1 cellular context compared by ENCODE assay signal in genomic region chr22:39266398-39267030, GRCh38.
TF ChIP-seq lines count a peak whose summit lies in the region.

No MANE protein-coding gene starts in this region.

TF ChIP-seq in HepG2, 621 proteins besides CTCF, POLR2A, EP300 and RAD21 (continued from another document):
- no peak for TF ChIP-seq ZBTB40 (IDR thresholded peaks at IDR 0.05)
- 0 out of 2 replicates have a peak, but pooled peaks have one; percentile 26 for TF ChIP-seq ZBTB40 (CRISPR knock-in tag; IDR thresholded peaks at IDR 0.05)
- TF ChIP-seq SOX6 (IDR thresholded peaks at IDR 0.05): no peak
- peak; percentile 26; the same call in 1 of the 2 replicates for TF ChIP-seq SOX6 (CRISPR knock-in tag; IDR thresholded peaks at IDR 0.05)
- no peak for TF ChIP-seq GATAD1 (CRISPR knock-in tag; IDR thresholded peaks at IDR 0.05)
- no peak for TF ChIP-seq DPF2 (CRISPR knock-in tag; IDR thresholded peaks at IDR 0.05; ENCODE audit: borderline replicate concordance, low read depth)
- TF ChIP-seq SALL1 (CRISPR knock-in tag; IDR thresholded peaks at IDR 0.05): peak; percentile 42
- TF ChIP-seq PHF21A (CRISPR knock-in tag; IDR thresholded peaks at IDR 0.05): 0 out of 2 replicates have a peak, but pooled peaks have one; percentile 53
- 0 out of 2 replicates have a peak, but pooled peaks have one; percentile 36 for TF ChIP-seq THAP7 (CRISPR knock-in tag; IDR thresholded peaks at IDR 0.05)
- peak; percentile 18; the same call in 1 of the 2 replicates for TF ChIP-seq FOSL2 (CRISPR knock-in tag; IDR thresholded peaks at IDR 0.05)
- 0 out of 2 replicates have a peak, but pooled peaks have one; percentile 20 for TF ChIP-seq CREM (IDR thresholded peaks at IDR 0.05)
- no peak for TF ChIP-seq CREM (CRISPR knock-in tag; IDR thresholded peaks at IDR 0.05)
- TF ChIP-seq ZFY (CRISPR knock-in tag; IDR thresholded peaks at IDR 0.05): peak; percentile 37; the same call in 1 of the 2 replicates
- peak; percentile 58 for TF ChIP-seq ZNF687 (CRISPR knock-in tag; IDR thresholded peaks at IDR 0.05)
- TF ChIP-seq SAP130 (CRISPR knock-in tag; IDR thresholded peaks at IDR 0.05; ENCODE audit: low read depth): peak; percentile 70
- peak; percentile 83 for TF ChIP-seq ZNF768 (CRISPR knock-in tag; IDR thresholded peaks at IDR 0.05)
- no peak for TF ChIP-seq SRF (IDR thresholded peaks at IDR 0.05; ENCODE audit: low read depth, low read length)
- TF ChIP-seq PITX1 (CRISPR knock-in tag; IDR thresholded peaks at IDR 0.05): peak; percentile 69; the same call in 1 of the 2 replicates
- TF ChIP-seq ZNF121 (CRISPR knock-in tag; IDR thresholded peaks at IDR 0.05): no peak
- TF ChIP-seq ZNF501 (CRISPR knock-in tag; IDR thresholded peaks at IDR 0.05): peak; percentile 70
- peak; percentile 62 for TF ChIP-seq MED1 (CRISPR knock-in tag; IDR thresholded peaks at IDR 0.05)
- 0 out of 2 replicates have a peak, but pooled peaks have one; percentile 11 for TF ChIP-seq GATAD2A (CRISPR knock-in tag; IDR thresholded peaks at IDR 0.05)
- TF ChIP-seq ZNF558 (CRISPR knock-in tag; IDR thresholded peaks at IDR 0.05; ENCODE audit: borderline replicate concordance): no peak
- TF ChIP-seq CREB1 (IDR thresholded peaks at IDR 0.05): no peak
- peak; percentile 47; the same call in 1 of the 2 replicates for TF ChIP-seq CREB1 (CRISPR knock-in tag; IDR thresholded peaks at IDR 0.05)
- TF ChIP-seq YEATS4 (CRISPR knock-in tag; IDR thresholded peaks at IDR 0.05; ENCODE audit: borderline replicate concordance): 0 out of 2 replicates have a peak, but pooled peaks have one; percentile 38
- TF ChIP-seq ZMAT3 (CRISPR knock-in tag; conservative IDR thresholded peaks at IDR 0.05): 0 out of 2 replicates have a peak, but pooled peaks have one; percentile 32
- TF ChIP-seq RBM22 (optimal IDR thresholded peaks at IDR 0.05; ENCODE audit: low read length): no peak
- peak; percentile 45; the same call in 1 of the 2 replicates for TF ChIP-seq SP4 (CRISPR knock-in tag; IDR thresholded peaks at IDR 0.05)
- TF ChIP-seq SPEN (CRISPR knock-in tag; IDR thresholded peaks at IDR 0.05; ENCODE audit: low read depth): 0 out of 2 replicates have a peak, but pooled peaks have one; percentile 28
- TF ChIP-seq ELF3 (CRISPR knock-in tag; IDR thresholded peaks at IDR 0.05): 0 out of 2 replicates have a peak, but pooled peaks have one; percentile 53
- peak; percentile 49 for TF ChIP-seq PAXIP1 (CRISPR knock-in tag; conservative IDR thresholded peaks at IDR 0.05)
- no peak for TF ChIP-seq ZNF230 (CRISPR knock-in tag; IDR thresholded peaks at IDR 0.05)
- TF ChIP-seq TCF12 (IDR thresholded peaks at IDR 0.05): no peak
- TF ChIP-seq TCF12 (CRISPR knock-in tag; IDR thresholded peaks at IDR 0.05): 0 out of 2 replicates have a peak, but pooled peaks have one; percentile 51
- 0 out of 2 replicates have a peak, but pooled peaks have one; percentile 23 for TF ChIP-seq ZNF263 (CRISPR knock-in tag; IDR thresholded peaks at IDR 0.05)
- TF ChIP-seq ZFX (CRISPR knock-in tag; IDR thresholded peaks at IDR 0.05; ENCODE audit: low read depth): peak; percentile 29; the same call in 1 of the 2 replicates
- 0 out of 2 replicates have a peak, but pooled peaks have one; percentile 35 for TF ChIP-seq ZFP37 (CRISPR knock-in tag; IDR thresholded peaks at IDR 0.05; ENCODE audit: borderline replicate concordance)
- no peak for TF ChIP-seq NONO (IDR thresholded peaks at IDR 0.05)
- TF ChIP-seq NONO (CRISPR knock-in tag; conservative IDR thresholded peaks at IDR 0.05): no peak
- TF ChIP-seq HOXA7 (CRISPR knock-in tag; IDR thresholded peaks at IDR 0.05): no peak
- no peak for TF ChIP-seq POGZ (CRISPR knock-in tag; IDR thresholded peaks at IDR 0.05)
- peak; percentile 70; the same call in 1 of the 2 replicates for TF ChIP-seq ZNF292 (CRISPR knock-in tag; IDR thresholded peaks at IDR 0.05; ENCODE audit: borderline replicate concordance, low read depth)
- TF ChIP-seq HNF4A (CRISPR knock-in tag; IDR thresholded peaks at IDR 0.05): peak; percentile 77
- no peak for TF ChIP-seq SIX1 (CRISPR knock-in tag; IDR thresholded peaks at IDR 0.05; ENCODE audit: borderline replicate concordance)
- 0 out of 2 replicates have a peak, but pooled peaks have one; percentile 19 for TF ChIP-seq RARA (CRISPR knock-in tag; IDR thresholded peaks at IDR 0.05)
- TF ChIP-seq NCOA2 (CRISPR knock-in tag; IDR thresholded peaks at IDR 0.05): 0 out of 2 replicates have a peak, but pooled peaks have one; percentile 16
- TF ChIP-seq KDM5B (CRISPR knock-in tag; IDR thresholded peaks at IDR 0.05; ENCODE audit: borderline replicate concordance): peak; percentile 21; the same call in 1 of the 2 replicates
- peak; percentile 23; the same call in 1 of the 2 replicates for TF ChIP-seq ETV5 (CRISPR knock-in tag; IDR thresholded peaks at IDR 0.05; ENCODE audit: borderline replicate concordance)
- TF ChIP-seq ZBTB20 (CRISPR knock-in tag; IDR thresholded peaks at IDR 0.05; ENCODE audit: borderline replicate concordance, low read depth): 0 out of 2 replicates have a peak, but pooled peaks have one; percentile 15
- TF ChIP-seq GABPA (IDR thresholded peaks at IDR 0.05; ENCODE audit: low read depth, low read length): no peak
- TF ChIP-seq GABPA (CRISPR knock-in tag; IDR thresholded peaks at IDR 0.05; ENCODE audit: low read depth): peak; percentile 39
- TF ChIP-seq SP5 (CRISPR knock-in tag; IDR thresholded peaks at IDR 0.05; ENCODE audit: borderline replicate concordance, low read depth): peak; percentile 85
- TF ChIP-seq RXRB (CRISPR knock-in tag; IDR thresholded peaks at IDR 0.05; ENCODE audit: borderline replicate concordance): peak; percentile 28; the same call in 1 of the 2 replicates
- TF ChIP-seq HOXA3 (CRISPR knock-in tag; IDR thresholded peaks at IDR 0.05): 0 out of 2 replicates have a peak, but pooled peaks have one; percentile 21
